In genomic region chr16:15934991-15935390, GRCh38 we compare ENCODE assay signal across 9 cellular contexts.
"Had no signal": no experiment of that assay in that cellular context is flagged by ENCODE, and none has a peak within 500 bp of the region (broad histone marks: within the 10 kb centered on the region; RNA-seq: fewer than 3 reads in every experiment).

No MANE protein-coding gene starts in this region.

- H3K4me3 Mint-ChIP-seq: HFFc6, IgD-negative memory B cell had no signal

- H3K27ac Mint-ChIP-seq: HFFc6, IgD-negative memory B cell had no signal

- DNase-seq: GM23248, GOT3, H7, HFFc6, KG1 had no signal

- H3K4me1 ChIP-seq: HAP-1 had no signal

- H3K36me3 Mint-ChIP-seq: IgD-negative memory B cell had no signal

- H3K4me3 ChIP-seq: GM23248, HAP-1 had no signal

- H3K9ac ChIP-seq: GM23248 had no signal

- H3K36me3 ChIP-seq: HAP-1 had no signal

- FAIRE-seq: HepG2 had no signal

- H3K27ac ChIP-seq: GM23248, HL-60 had no signal

- H3K4me1 Mint-ChIP-seq: IgD-negative memory B cell had no signal

- ATAC-seq: HepG2 had no signal

- H3K27me3 Mint-ChIP-seq: IgD-negative memory B cell had no signal

- H3K9me3 ChIP-seq: HAP-1 had no signal

- H2AFZ ChIP-seq: GM23248 had no signal
